Comparison of ENCODE assay signal across 11 cellular contexts in genomic region chr19:16095071-16095571, GRCh38. TPM values are rescaled to one million over a fixed set of nuclear protein-coding genes. Genes with fewer than 3 reads are reported as not detected.
A peak's percentile ranks its signal among the peaks of the same experiment; 100 is the strongest.
DNase-seq lines count a peak whose midpoint lies in the region; ATAC-seq, FAIRE-seq and TF ChIP-seq lines count a peak whose summit lies in the region.
"Had no signal": no experiment of that assay in that cellular context is flagged by ENCODE, and none has a peak within 500 bp of the region (broad histone marks: within the 10 kb centered on the region; RNA-seq: fewer than 3 reads in every experiment).

No MANE protein-coding gene starts in this region.

- H3K27me3 ChIP-seq in ascending aorta, result no peaks in the 10 kb centered on the region
- no peaks in the 10 kb centered on the region for H3K27me3 ChIP-seq in mucosa of rectum (ENCODE audit: control insufficient read depth in 2 of 2, insufficient read depth in 2 of 2, low read length in 2 of 2)
- H3K27me3 ChIP-seq in upper lobe of left lung, result no peaks in the 10 kb centered on the region
- H3K27me3 ChIP-seq: BE2C had no signal

- TF ChIP-seq POLR2A in upper lobe of left lung (IDR thresholded peaks at IDR 0.05), result no peak

- H3K27ac ChIP-seq in ascending aorta (peak overlapping the region; percentile 61 to 62), mucosa of rectum (ENCODE audit: low read depth in 2 of 2, low read length in 2 of 2) (peak overlapping the region; percentile 12 to 49), upper lobe of left lung (peak overlapping the region in 1 of 4 donors; percentile 12)

- H3K4me1 ChIP-seq in ascending aorta (peaks cover 0 to 6% of the 10 kb centered on the region in 2 donors), mucosa of rectum (ENCODE audit: control insufficient read depth in 2 of 2, insufficient read depth in 2 of 2, low read length in 2 of 2) (peaks cover 2 to 15% of the 10 kb centered on the region in 2 donors), upper lobe of left lung (peaks cover 4 to 17% (median 9%) of the 10 kb centered on the region in 4 donors), mucosa of descending colon (ENCODE audit: low read depth) (peaks cover 23% of the 10 kb centered on the region)
- H3K4me1 ChIP-seq: BE2C had no signal

- peaks cover 74% of the 10 kb centered on the region for H3K36me3 Mint-ChIP-seq in activated naive CD4-positive, alpha-beta T cell treated with anti-CD3 and anti-CD28 coated beads, Interleukin-2, amount 10 ng/mL, durations not matched to agents 7 days and 5 days

- no peak overlapping the region for H3K4me3 ChIP-seq in ascending aorta
- no peak overlapping the region for H3K4me3 ChIP-seq in mucosa of rectum (ENCODE audit: low read length in 2 of 2)
- no peak overlapping the region for H3K4me3 ChIP-seq in upper lobe of left lung
- no peak overlapping the region for H3K4me3 ChIP-seq in mucosa of descending colon

- H3K4me3 Mint-ChIP-seq in activated naive CD4-positive, alpha-beta T cell treated with anti-CD3 and anti-CD28 coated beads, Interleukin-2, amount 10 ng/mL, durations not matched to agents 7 days and 5 days, result no peak overlapping the region

- TF ChIP-seq CTCF in ascending aorta (IDR thresholded peaks at IDR 0.05) (no peak), upper lobe of left lung (IDR thresholded peaks at IDR 0.05) (no peak), mucosa of descending colon (IDR thresholded peaks at IDR 0.05) (no peak)

- ATAC-seq in upper lobe of left lung (ENCODE audit: low FRiP score in 2 of 2) (peak; percentile 2 to 25), mucosa of descending colon (no peak)

- no peaks in the 10 kb centered on the region for H3K9me3 Mint-ChIP-seq in activated naive CD4-positive, alpha-beta T cell treated with anti-CD3 and anti-CD28 coated beads, Interleukin-2, amount 10 ng/mL, durations not matched to agents 7 days and 5 days

- H3K27ac Mint-ChIP-seq in activated naive CD4-positive, alpha-beta T cell treated with anti-CD3 and anti-CD28 coated beads, Interleukin-2, amount 10 ng/mL, durations not matched to agents 7 days and 5 days, result peak overlapping the region; percentile 79

- FAIRE-seq in frontal cortex (lab: Jason Lieb, UNC), result no peak
- no peak for FAIRE-seq in GM19239 (lab: Jason Lieb, UNC)
- FAIRE-seq: HTR-8/SVneo had no signal

- H3K9me3 ChIP-seq in ascending aorta (no peaks in the 10 kb centered on the region), mucosa of rectum (ENCODE audit: control insufficient read depth in 2 of 2, low read length in 2 of 2) (no peaks in the 10 kb centered on the region), upper lobe of left lung (no peaks in the 10 kb centered on the region), mucosa of descending colon (no peaks in the 10 kb centered on the region)
- H3K9me3 ChIP-seq: BE2C had no signal

- peaks cover 39% of the 10 kb centered on the region for H3K4me1 Mint-ChIP-seq in activated naive CD4-positive, alpha-beta T cell treated with anti-CD3 and anti-CD28 coated beads, Interleukin-2, amount 10 ng/mL, durations not matched to agents 7 days and 5 days

- H3K9ac ChIP-seq in mucosa of rectum (ENCODE audit: low read depth in 1 of 2, low read length in 2 of 2), result no peak overlapping the region

- CTCF ChIA-PET in activated naive CD4-positive, alpha-beta T cell treated with anti-CD3 and anti-CD28 coated beads, Interleukin-2, amount 10 ng/mL, durations not matched to agents 7 days and 5 days (lab: Charles Lee), result interaction anchor here (0.7 to 2.5 kb wide), 6 partner anchors 9 to 465 kb away, joined by 4 to 12 read pairs (median 5); no protein-coding TSS in a partner anchor

- 80 to 87% methylated on average over 13 of the region's 13 CpGs for WGBS in upper lobe of left lung, 2 donors

- H3K36me3 ChIP-seq in ascending aorta (peaks cover 99 to 100% of the 10 kb centered on the region in 2 donors), mucosa of rectum (ENCODE audit: control insufficient read depth in 2 of 2, insufficient read depth in 2 of 2, low read length in 2 of 2) (peaks cover 68 to 74% of the 10 kb centered on the region in 2 donors), upper lobe of left lung (peaks cover 48 to 100% (median 94%) of the 10 kb centered on the region in 4 donors), mucosa of descending colon (ENCODE audit: low read depth) (no peaks in the 10 kb centered on the region)

- no peak for TF ChIP-seq EP300 in upper lobe of left lung (IDR thresholded peaks at IDR 0.05)

- no peaks in the 10 kb centered on the region for H3K27me3 Mint-ChIP-seq in activated naive CD4-positive, alpha-beta T cell treated with anti-CD3 and anti-CD28 coated beads, Interleukin-2, amount 10 ng/mL, durations not matched to agents 7 days and 5 days

- DNase-seq in activated naive CD4-positive, alpha-beta T cell treated with anti-CD3 and anti-CD28 coated beads, Interleukin-2, amount 10 ng/mL, durations not matched to agents 7 days and 5 days, result no peak
- no peak for DNase-seq in activated naive CD4-positive, alpha-beta T cell treated with anti-CD3 and anti-CD28 coated beads, Interleukin-2, amount 50 U/mL, for 16 hours
- DNase-seq in ascending aorta (ENCODE audit: low spot score in 2 of 2) (peak in 1 of 2 donors; percentile 64), upper lobe of left lung (no peak), frontal cortex (ENCODE audit: low spot score in 2 of 2) (no peak), mucosa of descending colon (no peak), GM19239 (ENCODE audit: insufficient read length, low spot score) (no peak)
- DNase-seq: BE2C, NCI-H2227 treated with DMSO at 0.1 percent for 48 hours had no signal

- intact Hi-C loops in ascending aorta (cut with DNase I) (no loop called here), mucosa of descending colon (cut with DNase I, micrococcal nuclease) (no loop called here)

RNA-seq across cellular contexts. Expression of gene RAB8A, which starts 16.6 kb away (rescaled TPM):
- total RNA-seq in ascending aorta (35.1 TPM), upper lobe of left lung (100 to 1,000 TPM in 1 of 6 donors, 10 to 100 TPM in 5; 29.3 to 117 (median 60.6) TPM), frontal cortex (45.2 TPM), mucosa of descending colon (100 to 1,000 TPM in 2 of 3 donors, 10 to 100 TPM in 1; 85.5 to 129 (median 119) TPM)

RNA-seq across cellular contexts. Expression of gene TPM4, which starts 18.8 kb away (rescaled TPM):
- total RNA-seq in ascending aorta (619 TPM), upper lobe of left lung (100 to 1,000 TPM; 258 to 569 (median 392) TPM), frontal cortex (86.0 TPM), mucosa of descending colon (100 to 1,000 TPM; 205 to 373 (median 333) TPM)

RNA-seq across cellular contexts. Expression of gene HSH2D, which starts 48.4 kb away (rescaled TPM):
- total RNA-seq in ascending aorta (not detected), upper lobe of left lung (10 to 100 TPM in 2 of 6 donors, 1 to 10 TPM in 4; 5.9 to 12.6 (median 8.2) TPM), frontal cortex (under 0.01 TPM), mucosa of descending colon (10 to 100 TPM in 2 of 3 donors, 1 to 10 TPM in 1; 8.6 to 23.0 (median 21.5) TPM)
